Comparison of ENCODE assay signal across 23 cellular contexts in the genomic region with DNA sequence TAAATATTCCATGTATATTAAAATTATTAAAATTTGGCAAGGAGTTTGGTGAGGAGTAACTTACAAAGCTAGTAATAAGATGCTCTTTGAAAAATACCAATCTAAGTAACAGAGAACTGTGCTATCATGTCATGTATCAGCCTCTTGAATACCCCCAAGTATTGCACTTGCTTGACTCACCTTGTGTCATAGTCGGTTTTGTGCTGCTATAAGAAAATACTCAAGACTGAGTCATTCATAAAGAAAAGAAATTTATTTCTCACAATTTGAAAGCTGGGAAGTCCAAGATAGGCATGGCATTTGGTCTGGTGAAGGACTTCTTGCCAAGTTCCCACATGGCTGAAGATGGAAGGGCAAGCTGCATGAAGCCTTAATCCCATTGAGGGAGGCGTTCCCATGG.
"Had no signal": no experiment of that assay in that cellular context is flagged by ENCODE, and none has a peak within 500 bp of the region (broad histone marks: within the 10 kb centered on the region; RNA-seq: fewer than 3 reads in every experiment).

No MANE protein-coding gene starts in this region.

- H3K36me3 ChIP-seq: left ventricle myocardium inferior, pancreas, spleen, stomach, upper lobe of left lung had no signal

- H3K27me3 ChIP-seq: hepatocyte, pancreas, stomach, testis, upper lobe of left lung had no signal

- H3K4me1 ChIP-seq: pancreas, spleen, stomach, testis, upper lobe of left lung had no signal

- H2AFZ ChIP-seq: hepatocyte had no signal

- H3K27ac ChIP-seq: hepatocyte, left ventricle myocardium inferior, pancreas, spleen, stomach, testis, upper lobe of left lung had no signal

- H3K79me2 ChIP-seq: hepatocyte had no signal

- H3K27ac Mint-ChIP-seq: activated CD8-positive, alpha-beta T cell treated with anti-CD3 and anti-CD28 coated beads for 36 hours; activated naive CD4-positive, alpha-beta T cell treated with anti-CD3 and anti-CD28 coated beads, Interleukin-2, amount 50 U/mL, for 24 hours; brain; dendritic cell treated with granulocyte-macrophage colony-stimulating factor and Interleukin-4, amounts not matched to agents 40 ng/mL and 50 ng/mL, for 4 days; memory B cell; naive thymus-derived CD4-positive, alpha-beta T cell; WTC11 had no signal

- ATAC-seq: activated CD8-positive, alpha-beta T cell treated with anti-CD3 and anti-CD28 coated beads for 36 hours; mucosa of descending colon; naive thymus-derived CD4-positive, alpha-beta T cell; pancreas; sciatic nerve; WTC11 had no signal

- H3K9me3 Mint-ChIP-seq: activated CD8-positive, alpha-beta T cell treated with anti-CD3 and anti-CD28 coated beads for 36 hours had no signal

- H3K4me3 ChIP-seq: hepatocyte, left ventricle myocardium inferior, mucosa of descending colon, pancreas, spleen, stomach, testis, upper lobe of left lung had no signal

- H3K36me3 Mint-ChIP-seq: brain had no signal

- H3K9me3 ChIP-seq: pancreas, testis had no signal

- DNase-seq: activated CD4-positive, alpha-beta T cell treated with anti-CD3 and anti-CD28 coated beads for 4 hours; activated CD8-positive, alpha-beta T cell treated with anti-CD3 and anti-CD28 coated beads for 36 hours; activated effector memory CD4-positive, alpha-beta T cell treated with anti-CD3 and anti-CD28 coated beads, Interleukin-2, amount 50 U/mL, for 16 hours; activated T-cell treated with anti-CD3 and anti-CD28 coated beads, Interleukin-2, amount 50 U/mL, for 48 hours; amniotic stem cell; effector memory CD4-positive, alpha-beta T cell; kidney; left ventricle myocardium inferior; mucosa of descending colon; naive thymus-derived CD4-positive, alpha-beta T cell; pancreas; spleen; stomach; T-helper 2 cell; testis; upper lobe of left lung had no signal

- H3K4me2 ChIP-seq: hepatocyte had no signal

- H3K4me1 Mint-ChIP-seq: activated naive CD4-positive, alpha-beta T cell treated with anti-CD3 and anti-CD28 coated beads, Interleukin-2, amount 50 U/mL, for 24 hours; brain; naive thymus-derived CD4-positive, alpha-beta T cell; WTC11 had no signal

- H3K4me3 Mint-ChIP-seq: activated CD8-positive, alpha-beta T cell treated with anti-CD3 and anti-CD28 coated beads for 36 hours; activated naive CD4-positive, alpha-beta T cell treated with anti-CD3 and anti-CD28 coated beads, Interleukin-2, amount 50 U/mL, for 24 hours; brain; dendritic cell treated with granulocyte-macrophage colony-stimulating factor and Interleukin-4, amounts not matched to agents 40 ng/mL and 50 ng/mL, for 4 days; memory B cell; naive thymus-derived CD4-positive, alpha-beta T cell; WTC11 had no signal
